8 cellular contexts compared by ENCODE assay signal in genomic region chr12:57896139-57896436, GRCh38. TPM values are rescaled to one million over a fixed set of nuclear protein-coding genes. Genes with fewer than 3 reads are reported as not detected.
DNase-seq lines count a peak whose midpoint lies in the region; ATAC-seq, FAIRE-seq and TF ChIP-seq lines count a peak whose summit lies in the region.

No MANE protein-coding gene starts in this region.

- no peak for TF ChIP-seq EP300 in tibial nerve (IDR thresholded peaks at IDR 0.05)

- H3K4me2 ChIP-seq in astrocyte (ENCODE audit: low read length) = peak overlapping the region; percentile 88

- H3K9me3 ChIP-seq in astrocyte (ENCODE audit: insufficient read depth, low read depth, low read length) (no peaks in the 10 kb centered on the region), left lung (no peaks in the 10 kb centered on the region), tibial nerve (no peaks in the 10 kb centered on the region)

- TF ChIP-seq CTCF in astrocyte (IDR thresholded peaks at IDR 0.05; ENCODE audit: insufficient read depth, low read depth, low read length) (no peak), left lung (IDR thresholded peaks at IDR 0.05) (no peak), tibial nerve (IDR thresholded peaks at IDR 0.05) (peak in 4 of 5 experiments; percentile 19 to 64 (median 32))

- intact Hi-C loops in left lung (cut with DNase I) = loop anchor here (5.0 to 10.0 kb wide), 2 partner anchors 64 to 71 kb away; no protein-coding TSS in a partner anchor

- H3K4me1 Mint-ChIP-seq in activated CD4-positive, alpha-beta T cell treated with anti-CD3 and anti-CD28 coated beads, Interleukin-2, amount 10 ng/mL, durations not matched to agents 7 days and 5 days = peaks cover 55% of the 10 kb centered on the region
- peaks cover 43% of the 10 kb centered on the region for H3K4me1 Mint-ChIP-seq in astrocyte (ENCODE audit: low read depth, unreplicated experiment)

- peaks cover 45% of the 10 kb centered on the region for H3K4me1 ChIP-seq in astrocyte (ENCODE audit: insufficient read depth, low read length)
- H3K4me1 ChIP-seq in left lung = peaks cover 75 to 83% of the 10 kb centered on the region in 2 donors
- H3K4me1 ChIP-seq in tibial nerve = peaks cover 7 to 83% (median 73%) of the 10 kb centered on the region in 4 donors

- POLR2A ChIA-PET in activated CD4-positive, alpha-beta T cell treated with anti-CD3 and anti-CD28 coated beads, Interleukin-2, amount 10 ng/mL, durations not matched to agents 7 days and 5 days (lab: Charles Lee) = interaction anchor here (0.6 kb wide), 1 partner anchor 29 kb away, joined by 3 read pairs; no protein-coding TSS in a partner anchor

- H3K4me3 ChIP-seq in astrocyte (ENCODE audit: insufficient read depth, low read depth, low read length) (peak overlapping the region; percentile 52), left lung (peak overlapping the region; percentile 31 to 44), tibial nerve (peak overlapping the region; percentile 52 to 64 (median 60))

- CTCF ChIA-PET in activated CD4-positive, alpha-beta T cell treated with anti-CD3 and anti-CD28 coated beads, Interleukin-2, amount 10 ng/mL, durations not matched to agents 7 days and 5 days (lab: Charles Lee) = interaction anchor here (0.8 to 1.7 kb wide), 8 partner anchors 9 to 139 kb away, joined by 3 to 6 read pairs (median 3); partner anchors contain the start of gene CYP27B1

- peak overlapping the region; percentile 74 for H3K27ac ChIP-seq in astrocyte (ENCODE audit: low read depth, low read length)
- peak overlapping the region; percentile 93 to 96 for H3K27ac ChIP-seq in left lung
- H3K27ac ChIP-seq in tibial nerve = peak overlapping the region; percentile 93 to 99 (median 94)

- WGBS in tibial nerve, 2 donors = 4 to 7% methylated on average over 6 of the region's 6 CpGs

- no peak for TF ChIP-seq POLR2A in tibial nerve (IDR thresholded peaks at IDR 0.05)

- H3K36me3 ChIP-seq in astrocyte (ENCODE audit: insufficient read depth, low read length) = no peaks in the 10 kb centered on the region
- H3K36me3 ChIP-seq in left lung = no peaks in the 10 kb centered on the region
- H3K36me3 ChIP-seq in tibial nerve = no peaks in the 10 kb centered on the region

- H3K27me3 ChIP-seq in astrocyte (ENCODE audit: insufficient read depth, low read length) (no peaks in the 10 kb centered on the region), left lung (peaks cover 0 to 11% of the 10 kb centered on the region in 2 donors), tibial nerve (no peaks in the 10 kb centered on the region)

- H3K27me3 Mint-ChIP-seq in activated CD4-positive, alpha-beta T cell treated with anti-CD3 and anti-CD28 coated beads, Interleukin-2, amount 10 ng/mL, durations not matched to agents 7 days and 5 days = peaks cover 6% of the 10 kb centered on the region
- no peaks in the 10 kb centered on the region for H3K27me3 Mint-ChIP-seq in astrocyte (ENCODE audit: low read depth, unreplicated experiment)

- FAIRE-seq in astrocyte (lab: Jason Lieb, UNC) = no peak

- no peaks in the 10 kb centered on the region for H3K36me3 Mint-ChIP-seq in activated CD4-positive, alpha-beta T cell treated with anti-CD3 and anti-CD28 coated beads, Interleukin-2, amount 10 ng/mL, durations not matched to agents 7 days and 5 days (ENCODE audit: low read depth)
- no peaks in the 10 kb centered on the region for H3K36me3 Mint-ChIP-seq in astrocyte (ENCODE audit: low read depth, unreplicated experiment)

- H2AFZ ChIP-seq in astrocyte (ENCODE audit: low read depth, low read length) = peak overlapping the region; percentile 85

- peak overlapping the region; percentile 16 for H3K4me3 Mint-ChIP-seq in activated CD4-positive, alpha-beta T cell treated with anti-CD3 and anti-CD28 coated beads, Interleukin-2, amount 10 ng/mL, durations not matched to agents 7 days and 5 days
- peak overlapping the region; percentile 72 for H3K4me3 Mint-ChIP-seq in astrocyte (ENCODE audit: unreplicated experiment)

- peak overlapping the region; percentile 77 for H3K9ac ChIP-seq in astrocyte (ENCODE audit: low read length)

- H4K20me1 ChIP-seq in astrocyte (ENCODE audit: insufficient read depth, low read length) = no peaks in the 10 kb centered on the region

- no peak for ATAC-seq in left lung
- no peak for ATAC-seq in HG03457 (IDR thresholded peaks at IDR 0.05; ENCODE audit: unreplicated experiment)

- H3K27ac Mint-ChIP-seq in activated CD4-positive, alpha-beta T cell treated with anti-CD3 and anti-CD28 coated beads, Interleukin-2, amount 10 ng/mL, durations not matched to agents 7 days and 5 days = peak overlapping the region; percentile 72
- peak overlapping the region; percentile 91 for H3K27ac Mint-ChIP-seq in astrocyte (ENCODE audit: unreplicated experiment)

- DNase-seq in activated CD4-positive, alpha-beta T cell treated with anti-CD3 and anti-CD28 coated beads, Interleukin-2, amount 10 ng/mL, durations not matched to agents 7 days and 5 days = no peak
- DNase-seq in activated CD4-positive, alpha-beta T cell treated with anti-CD3 and anti-CD28 coated beads, Interleukin-2, amount 50 U/mL, for 4 hours = no peak
- DNase-seq in astrocyte (ENCODE audit: low read depth) (no peak), left lung (no peak), tibial nerve (ENCODE audit: low spot score in 2 of 2) (no peak), ecto neural progenitor cell (ENCODE audit: low spot score) (no peak), SHP77 treated with DMSO at 0.1 percent for 48 hours (lab: John Stamatoyannopoulos, UW) (no peak)

- H3K9me3 Mint-ChIP-seq in activated CD4-positive, alpha-beta T cell treated with anti-CD3 and anti-CD28 coated beads, Interleukin-2, amount 10 ng/mL, durations not matched to agents 7 days and 5 days = no peaks in the 10 kb centered on the region
- H3K9me3 Mint-ChIP-seq in astrocyte (ENCODE audit: unreplicated experiment) = no peaks in the 10 kb centered on the region

- no peaks in the 10 kb centered on the region for H3K79me2 ChIP-seq in astrocyte (ENCODE audit: insufficient read depth, low read length)

RNA-seq across cellular contexts. Expression of gene ATP23, which starts 45.3 kb away (rescaled TPM):
- total RNA-seq in activated CD4-positive, alpha-beta T cell treated with anti-CD3 and anti-CD28 coated beads, Interleukin-2, amount 10 ng/mL, durations not matched to agents 7 days and 5 days = 10 to 100 TPM; 15.9 to 19.1 TPM
- total RNA-seq in astrocyte = 3.2 and 3.4 TPM in 2 replicates
- 1 to 10 TPM; 6.1 to 6.4 TPM for total RNA-seq in left lung
- total RNA-seq in tibial nerve = 10 to 100 TPM in 2 of 4 donors, 1 to 10 TPM in 2; 2.2 to 20.7 (median 8.0) TPM

RNA-seq across cellular contexts. Expression of gene CTDSP2, which starts 49.6 kb away (rescaled TPM):
- total RNA-seq in activated CD4-positive, alpha-beta T cell treated with anti-CD3 and anti-CD28 coated beads, Interleukin-2, amount 10 ng/mL, durations not matched to agents 7 days and 5 days = 100 to 1,000 TPM; 144 to 156 TPM
- total RNA-seq in astrocyte (87.1 and 91.9 TPM in 2 replicates), left lung (100 to 1,000 TPM; 179 to 210 TPM), tibial nerve (100 to 1,000 TPM; 117 to 141 (median 123) TPM)

Comparison
In these comparisons a context has a peak if more than half of its experiments do, and no peak if none do; other contexts are left out.
1. CTCF ChIP-seq: peak in tibial nerve (4 of 5); none in astrocyte (single experiment) and left lung (0 of 2).
2. Peak in every context shown above with its lines, with median percentiles within 50 percentile points of each other: H3K27ac ChIP-seq and H3K4me3 ChIP-seq.